Comparison of ENCODE assay signal across 1 cellular context in the genomic region with DNA sequence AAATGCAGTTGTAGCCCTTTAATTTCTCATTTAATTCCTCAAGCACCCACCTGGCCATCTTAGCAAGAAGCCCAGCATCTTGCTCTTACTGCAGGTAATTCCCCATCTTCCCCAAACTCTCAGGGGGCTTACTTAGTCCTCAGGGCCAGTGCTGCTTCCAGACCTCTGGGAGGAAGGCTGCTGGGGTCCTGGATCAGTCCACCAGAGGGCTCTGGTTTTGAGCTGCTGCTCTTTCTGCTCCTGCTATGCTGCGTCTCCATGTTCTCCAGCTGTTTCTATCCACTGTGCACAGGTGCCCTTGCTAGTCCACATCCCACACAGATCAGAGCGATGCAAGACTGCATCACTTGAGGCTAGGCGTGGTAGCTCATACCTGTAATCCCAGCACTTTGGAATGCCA.
TF ChIP-seq lines count a peak whose summit lies in the region.

No MANE protein-coding gene starts in this region.

TF ChIP-seq in GM23338, 12 proteins besides CTCF, POLR2A, EP300 and RAD21:
- TF ChIP-seq POLR2AphosphoS5 (IDR thresholded peaks at IDR 0.05; ENCODE audit: low read depth), result no peak
- no peak for TF ChIP-seq ZNF331 (CRISPR knock-in tag; IDR thresholded peaks at IDR 0.05; ENCODE audit: low read depth)
- no peak for TF ChIP-seq JUNB (IDR thresholded peaks at IDR 0.05; ENCODE audit: unreplicated experiment)
- TF ChIP-seq ZNF114 (CRISPR knock-in tag; IDR thresholded peaks at IDR 0.05), result no peak
- TF ChIP-seq NANOG (IDR thresholded peaks at IDR 0.05; ENCODE audit: borderline replicate concordance), result no peak
- no peak for TF ChIP-seq EZH2phosphoT487 (IDR thresholded peaks at IDR 0.05; ENCODE audit: unreplicated experiment)
- no peak for TF ChIP-seq STAT1 (IDR thresholded peaks at IDR 0.05; ENCODE audit: unreplicated experiment)
- TF ChIP-seq, protein P1, sequence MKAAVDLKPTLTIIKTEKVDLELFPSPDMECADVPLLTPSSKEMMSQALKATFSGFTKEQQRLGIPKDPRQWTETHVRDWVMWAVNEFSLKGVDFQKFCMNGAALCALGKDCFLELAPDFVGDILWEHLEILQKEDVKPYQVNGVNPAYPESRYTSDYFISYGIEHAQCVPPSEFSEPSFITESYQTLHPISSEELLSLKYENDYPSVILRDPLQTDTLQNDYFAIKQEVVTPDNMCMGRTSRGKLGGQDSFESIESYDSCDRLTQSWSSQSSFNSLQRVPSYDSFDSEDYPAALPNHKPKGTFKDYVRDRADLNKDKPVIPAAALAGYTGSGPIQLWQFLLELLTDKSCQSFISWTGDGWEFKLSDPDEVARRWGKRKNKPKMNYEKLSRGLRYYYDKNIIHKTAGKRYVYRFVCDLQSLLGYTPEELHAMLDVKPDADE (IDR thresholded peaks at IDR 0.05), result no peak
- TF ChIP-seq EZH2 (IDR thresholded peaks at IDR 0.05; ENCODE audit: low read depth, unreplicated experiment), result no peak
- TF ChIP-seq, protein P2, sequence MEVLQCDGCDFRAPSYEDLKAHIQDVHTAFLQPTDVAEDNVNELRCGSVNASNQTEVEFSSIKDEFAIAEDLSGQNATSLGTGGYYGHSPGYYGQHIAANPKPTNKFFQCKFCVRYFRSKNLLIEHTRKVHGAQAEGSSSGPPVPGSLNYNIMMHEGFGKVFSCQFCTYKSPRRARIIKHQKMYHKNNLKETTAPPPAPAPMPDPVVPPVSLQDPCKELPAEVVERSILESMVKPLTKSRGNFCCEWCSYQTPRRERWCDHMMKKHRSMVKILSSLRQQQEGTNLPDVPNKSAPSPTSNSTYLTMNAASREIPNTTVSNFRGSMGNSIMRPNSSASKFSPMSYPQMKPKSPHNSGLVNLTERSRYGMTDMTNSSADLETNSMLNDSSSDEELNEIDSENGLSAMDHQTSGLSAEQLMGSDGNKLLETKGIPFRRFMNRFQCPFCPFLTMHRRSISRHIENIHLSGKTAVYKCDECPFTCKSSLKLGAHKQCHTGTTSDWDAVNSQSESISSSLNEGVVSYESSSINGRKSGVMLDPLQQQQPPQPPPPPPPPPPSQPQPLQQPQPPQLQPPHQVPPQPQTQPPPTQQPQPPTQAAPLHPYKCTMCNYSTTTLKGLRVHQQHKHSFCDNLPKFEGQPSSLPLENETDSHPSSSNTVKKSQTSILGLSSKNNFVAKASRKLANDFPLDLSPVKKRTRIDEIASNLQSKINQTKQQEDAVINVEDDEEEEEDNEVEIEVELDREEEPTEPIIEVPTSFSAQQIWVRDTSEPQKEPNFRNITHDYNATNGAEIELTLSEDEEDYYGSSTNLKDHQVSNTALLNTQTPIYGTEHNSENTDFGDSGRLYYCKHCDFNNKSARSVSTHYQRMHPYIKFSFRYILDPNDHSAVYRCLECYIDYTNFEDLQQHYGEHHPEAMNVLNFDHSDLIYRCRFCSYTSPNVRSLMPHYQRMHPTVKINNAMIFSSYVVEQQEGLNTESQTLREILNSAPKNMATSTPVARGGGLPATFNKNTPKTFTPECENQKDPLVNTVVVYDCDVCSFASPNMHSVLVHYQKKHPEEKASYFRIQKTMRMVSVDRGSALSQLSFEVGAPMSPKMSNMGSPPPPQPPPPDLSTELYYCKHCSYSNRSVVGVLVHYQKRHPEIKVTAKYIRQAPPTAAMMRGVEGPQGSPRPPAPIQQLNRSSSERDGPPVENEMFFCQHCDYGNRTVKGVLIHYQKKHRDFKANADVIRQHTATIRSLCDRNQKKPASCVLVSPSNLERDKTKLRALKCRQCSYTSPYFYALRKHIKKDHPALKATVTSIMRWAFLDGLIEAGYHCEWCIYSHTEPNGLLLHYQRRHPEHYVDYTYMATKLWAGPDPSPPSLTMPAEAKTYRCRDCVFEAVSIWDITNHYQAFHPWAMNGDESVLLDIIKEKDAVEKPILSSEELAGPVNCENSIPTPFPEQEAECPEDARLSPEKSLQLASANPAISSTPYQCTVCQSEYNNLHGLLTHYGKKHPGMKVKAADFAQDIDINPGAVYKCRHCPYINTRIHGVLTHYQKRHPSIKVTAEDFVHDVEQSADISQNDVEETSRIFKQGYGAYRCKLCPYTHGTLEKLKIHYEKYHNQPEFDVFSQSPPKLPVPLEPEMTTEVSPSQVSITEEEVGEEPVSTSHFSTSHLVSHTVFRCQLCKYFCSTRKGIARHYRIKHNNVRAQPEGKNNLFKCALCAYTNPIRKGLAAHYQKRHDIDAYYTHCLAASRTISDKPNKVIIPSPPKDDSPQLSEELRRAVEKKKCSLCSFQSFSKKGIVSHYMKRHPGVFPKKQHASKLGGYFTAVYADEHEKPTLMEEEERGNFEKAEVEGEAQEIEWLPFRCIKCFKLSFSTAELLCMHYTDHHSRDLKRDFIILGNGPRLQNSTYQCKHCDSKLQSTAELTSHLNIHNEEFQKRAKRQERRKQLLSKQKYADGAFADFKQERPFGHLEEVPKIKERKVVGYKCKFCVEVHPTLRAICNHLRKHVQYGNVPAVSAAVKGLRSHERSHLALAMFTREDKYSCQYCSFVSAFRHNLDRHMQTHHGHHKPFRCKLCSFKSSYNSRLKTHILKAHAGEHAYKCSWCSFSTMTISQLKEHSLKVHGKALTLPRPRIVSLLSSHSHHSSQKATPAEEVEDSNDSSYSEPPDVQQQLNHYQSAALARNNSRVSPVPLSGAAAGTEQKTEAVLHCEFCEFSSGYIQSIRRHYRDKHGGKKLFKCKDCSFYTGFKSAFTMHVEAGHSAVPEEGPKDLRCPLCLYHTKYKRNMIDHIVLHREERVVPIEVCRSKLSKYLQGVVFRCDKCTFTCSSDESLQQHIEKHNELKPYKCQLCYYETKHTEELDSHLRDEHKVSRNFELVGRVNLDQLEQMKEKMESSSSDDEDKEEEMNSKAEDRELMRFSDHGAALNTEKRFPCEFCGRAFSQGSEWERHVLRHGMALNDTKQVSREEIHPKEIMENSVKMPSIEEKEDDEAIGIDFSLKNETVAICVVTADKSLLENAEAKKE (CRISPR knock-in tag; IDR thresholded peaks at IDR 0.05), result no peak
- TF ChIP-seq, protein P3, sequence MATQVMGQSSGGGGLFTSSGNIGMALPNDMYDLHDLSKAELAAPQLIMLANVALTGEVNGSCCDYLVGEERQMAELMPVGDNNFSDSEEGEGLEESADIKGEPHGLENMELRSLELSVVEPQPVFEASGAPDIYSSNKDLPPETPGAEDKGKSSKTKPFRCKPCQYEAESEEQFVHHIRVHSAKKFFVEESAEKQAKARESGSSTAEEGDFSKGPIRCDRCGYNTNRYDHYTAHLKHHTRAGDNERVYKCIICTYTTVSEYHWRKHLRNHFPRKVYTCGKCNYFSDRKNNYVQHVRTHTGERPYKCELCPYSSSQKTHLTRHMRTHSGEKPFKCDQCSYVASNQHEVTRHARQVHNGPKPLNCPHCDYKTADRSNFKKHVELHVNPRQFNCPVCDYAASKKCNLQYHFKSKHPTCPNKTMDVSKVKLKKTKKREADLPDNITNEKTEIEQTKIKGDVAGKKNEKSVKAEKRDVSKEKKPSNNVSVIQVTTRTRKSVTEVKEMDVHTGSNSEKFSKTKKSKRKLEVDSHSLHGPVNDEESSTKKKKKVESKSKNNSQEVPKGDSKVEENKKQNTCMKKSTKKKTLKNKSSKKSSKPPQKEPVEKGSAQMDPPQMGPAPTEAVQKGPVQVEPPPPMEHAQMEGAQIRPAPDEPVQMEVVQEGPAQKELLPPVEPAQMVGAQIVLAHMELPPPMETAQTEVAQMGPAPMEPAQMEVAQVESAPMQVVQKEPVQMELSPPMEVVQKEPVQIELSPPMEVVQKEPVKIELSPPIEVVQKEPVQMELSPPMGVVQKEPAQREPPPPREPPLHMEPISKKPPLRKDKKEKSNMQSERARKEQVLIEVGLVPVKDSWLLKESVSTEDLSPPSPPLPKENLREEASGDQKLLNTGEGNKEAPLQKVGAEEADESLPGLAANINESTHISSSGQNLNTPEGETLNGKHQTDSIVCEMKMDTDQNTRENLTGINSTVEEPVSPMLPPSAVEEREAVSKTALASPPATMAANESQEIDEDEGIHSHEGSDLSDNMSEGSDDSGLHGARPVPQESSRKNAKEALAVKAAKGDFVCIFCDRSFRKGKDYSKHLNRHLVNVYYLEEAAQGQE (IDR thresholded peaks at IDR 0.05; ENCODE audit: unreplicated experiment), result no peak
- TF ChIP-seq CREB1 (CRISPR knock-in tag; IDR thresholded peaks at IDR 0.05; ENCODE audit: low read depth), result no peak
